1 cellular context compared by ENCODE assay signal in genomic region chr20:14991023-14991422, GRCh38.
TF ChIP-seq lines count a peak whose summit lies in the region.

No MANE protein-coding gene starts in this region.

TF ChIP-seq in HepG2, 621 proteins besides CTCF, POLR2A, EP300 and RAD21 (continued from another document and continues in another):
- TF ChIP-seq ETV5 (CRISPR knock-in tag; IDR thresholded peaks at IDR 0.05; ENCODE audit: borderline replicate concordance) (peak; percentile 77; the same call in 1 of the 2 replicates), ZBTB26 (CRISPR knock-in tag; IDR thresholded peaks at IDR 0.05; ENCODE audit: borderline replicate concordance) (no peak), NFAT5 (CRISPR knock-in tag; IDR thresholded peaks at IDR 0.05) (no peak), ZNF337 (CRISPR knock-in tag; IDR thresholded peaks at IDR 0.05; ENCODE audit: borderline replicate concordance, low read depth) (no peak), ZNF720 (CRISPR knock-in tag; IDR thresholded peaks at IDR 0.05) (no peak), POLR2AphosphoS2 (IDR thresholded peaks at IDR 0.05; ENCODE audit: low read depth, low read length) (no peak), ZNF12 (CRISPR knock-in tag; IDR thresholded peaks at IDR 0.05) (peak; percentile 83; the same call in 1 of the 2 replicates), MAF1 (CRISPR knock-in tag; IDR thresholded peaks at IDR 0.05; ENCODE audit: borderline replicate concordance) (no peak; the same call in 1 of the 2 replicates), RFX3 (CRISPR knock-in tag; IDR thresholded peaks at IDR 0.05) (0 out of 2 replicates have a peak, but pooled peaks have one; percentile 22), ZBTB43 (CRISPR knock-in tag; conservative IDR thresholded peaks at IDR 0.05) (0 out of 2 replicates have a peak, but pooled peaks have one; percentile 33), ZNF280B (CRISPR knock-in tag; IDR thresholded peaks at IDR 0.05; ENCODE audit: borderline replicate concordance) (no peak), NR1H2 (CRISPR knock-in tag; IDR thresholded peaks at IDR 0.05; ENCODE audit: borderline replicate concordance, low read depth) (no peak), U2AF1 (optimal IDR thresholded peaks at IDR 0.05; ENCODE audit: low read depth, low read length) (no peak), ZIK1 (CRISPR knock-in tag; IDR thresholded peaks at IDR 0.05; ENCODE audit: borderline replicate concordance, low read depth) (no peak), PTBP1 (IDR thresholded peaks at IDR 0.05; ENCODE audit: low read depth, low read length, poor library complexity, severe bottlenecking) (no peak), SMARCE1 (IDR thresholded peaks at IDR 0.05; ENCODE audit: borderline replicate concordance) (no peak), PHF5A (CRISPR knock-in tag; IDR thresholded peaks at IDR 0.05; ENCODE audit: low read depth, unreplicated experiment) (peak; percentile 36), CSRNP1 (CRISPR knock-in tag; IDR thresholded peaks at IDR 0.05) (no peak; the same call in 1 of the 2 replicates), USF2 (IDR thresholded peaks at IDR 0.05; ENCODE audit: low read depth, low read length) (no peak), USF2 (CRISPR knock-in tag; IDR thresholded peaks at IDR 0.05; ENCODE audit: borderline replicate concordance) (no peak), PRPF4 (IDR thresholded peaks at IDR 0.05; ENCODE audit: low read depth, low read length, poor library complexity, severe bottlenecking) (no peak), ELF3 (CRISPR knock-in tag; IDR thresholded peaks at IDR 0.05) (peak; percentile 84), NBN (conservative IDR thresholded peaks at IDR 0.05) (no peak), ZNF362 (CRISPR knock-in tag; IDR thresholded peaks at IDR 0.05; ENCODE audit: borderline replicate concordance) (peak; percentile 100), ZNF710 (CRISPR knock-in tag; IDR thresholded peaks at IDR 0.05; ENCODE audit: borderline replicate concordance) (peak; percentile 35; the same call in 1 of the 2 replicates), PCBP2 (optimal IDR thresholded peaks at IDR 0.05; ENCODE audit: low read depth, low read length, poor library complexity, severe bottlenecking) (no peak), ZNF660 (CRISPR knock-in tag; IDR thresholded peaks at IDR 0.05; ENCODE audit: borderline replicate concordance, low read depth) (no peak), ZFP37 (CRISPR knock-in tag; IDR thresholded peaks at IDR 0.05; ENCODE audit: borderline replicate concordance) (no peak), ZNF10 (CRISPR knock-in tag; IDR thresholded peaks at IDR 0.05; ENCODE audit: borderline replicate concordance, low read depth) (no peak), NFYC (CRISPR knock-in tag; IDR thresholded peaks at IDR 0.05) (no peak), AGO2 (optimal IDR thresholded peaks at IDR 0.05; ENCODE audit: low read depth, low read length) (no peak), ZNF672 (CRISPR knock-in tag; IDR thresholded peaks at IDR 0.05) (no peak), ZKSCAN5 (CRISPR knock-in tag; IDR thresholded peaks at IDR 0.05) (no peak), GLI4 (CRISPR knock-in tag; IDR thresholded peaks at IDR 0.05; ENCODE audit: borderline replicate concordance) (no peak), ZXDC (CRISPR knock-in tag; IDR thresholded peaks at IDR 0.05) (no peak), BCL3 (CRISPR knock-in tag; IDR thresholded peaks at IDR 0.05) (no peak), ZFX (CRISPR knock-in tag; IDR thresholded peaks at IDR 0.05; ENCODE audit: low read depth) (peak; percentile 59)
